Comparison of ENCODE assay signal across 24 cellular contexts in genomic region chr2:235855011-235855410, GRCh38.
"Had no signal": no experiment of that assay in that cellular context is flagged by ENCODE, and none has a peak within 500 bp of the region (broad histone marks: within the 10 kb centered on the region; RNA-seq: fewer than 3 reads in every experiment).

No MANE protein-coding gene starts in this region.

- H3K27ac ChIP-seq: left lung, pancreas, prostate gland, sigmoid colon, suprapubic skin, thoracic aorta, tibial artery, upper lobe of right lung, uterus had no signal

- H3K4me3 ChIP-seq: left lung, pancreas, prostate gland, sigmoid colon, suprapubic skin, thoracic aorta, tibial artery, upper lobe of right lung, uterus had no signal

- FAIRE-seq: keratinocyte, pancreas, small intestine had no signal

- H3K36me3 ChIP-seq: left lung, pancreas, prostate gland, sigmoid colon, suprapubic skin, thoracic aorta, tibial artery, upper lobe of right lung, uterus had no signal

- H3K4me1 ChIP-seq: left lung, pancreas, prostate gland, sigmoid colon, tibial artery, upper lobe of right lung, uterus had no signal

- H3K9me3 ChIP-seq: left lung, pancreas, prostate gland, sigmoid colon, suprapubic skin, thoracic aorta, tibial artery, upper lobe of right lung, uterus had no signal

- H3K27me3 ChIP-seq: left lung, pancreas, sigmoid colon, suprapubic skin, tibial artery, upper lobe of right lung, uterus had no signal

- DNase-seq: hippocampal formation; kidney glomerular epithelial cell; left colon; left lung; naive thymus-derived CD8-positive, alpha-beta T cell; pancreas; posterior cingulate gyrus; retina; right cardiac atrium; sigmoid colon; small intestine; stimulated activated CD4-positive, alpha-beta T cell treated with anti-CD3 and anti-CD28 coated beads, Interleukin-12 subunit alpha, Interleukin-12 subunit beta, amount 100 ng/mL, for 4 hours; stimulated activated CD4-positive, alpha-beta T cell treated with anti-CD3 and anti-CD28 coated beads, Interleukin-15, amount 100 ng/mL, for 24 hours; stimulated activated CD4-positive, alpha-beta T cell treated with anti-CD3 and anti-CD28 coated beads, Interleukin-2, amount 100 ng/mL, for 24 hours; stimulated activated CD4-positive, alpha-beta T cell treated with anti-CD3 and anti-CD28 coated beads, Interleukin-4, amount 100 ng/mL, for 1 hour; stimulated activated naive CD4-positive, alpha-beta T cell; tibial artery; trophoblast cell; upper lobe of right lung; uterus had no signal
